Comparison of ENCODE assay signal across 8 cellular contexts in the genomic region with DNA sequence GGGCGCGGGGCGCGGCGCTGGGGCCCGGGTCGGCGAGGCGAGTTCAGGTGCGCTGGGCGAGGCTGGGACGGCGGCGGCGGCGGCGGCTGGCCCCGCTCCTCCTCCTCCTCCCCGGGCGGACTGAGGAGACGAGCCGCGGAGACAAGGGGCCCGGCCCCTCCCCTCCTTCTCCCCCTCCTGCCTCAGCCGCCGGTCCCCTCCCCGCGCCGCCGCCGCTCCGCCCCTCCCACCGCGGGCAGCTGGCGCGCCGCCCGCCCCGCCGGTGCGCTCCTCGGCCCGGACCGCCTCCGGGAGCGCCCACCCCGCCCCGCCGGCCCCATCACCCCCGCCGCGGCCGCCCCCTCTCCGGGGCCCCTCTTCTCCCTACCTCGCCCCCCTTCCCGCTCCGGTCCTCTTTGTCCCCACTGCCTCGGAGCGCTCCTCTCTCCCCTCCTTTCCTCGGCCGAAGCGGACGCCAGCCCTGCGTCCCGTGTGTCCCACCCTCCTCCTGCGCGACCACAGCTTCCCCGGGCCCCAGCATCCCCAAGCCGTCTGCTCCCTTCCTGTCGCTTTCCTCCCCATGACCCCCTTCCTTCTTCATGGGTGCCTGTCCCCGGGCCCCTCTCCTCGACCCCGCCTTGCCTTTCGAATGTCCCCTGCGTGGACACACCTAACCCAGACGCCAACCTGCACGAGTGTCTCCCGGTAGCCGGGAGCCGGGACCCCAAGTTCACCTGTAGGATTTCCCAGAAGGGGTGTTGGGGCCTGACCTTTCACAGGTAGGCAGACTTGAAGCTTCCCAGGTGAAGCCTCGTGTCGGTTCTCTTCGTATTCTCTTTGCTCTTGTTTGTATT. TPM values are rescaled to one million over a fixed set of nuclear protein-coding genes. Genes with fewer than 3 reads are reported as not detected.
A peak's percentile ranks its signal among the peaks of the same experiment; 100 is the strongest.
DNase-seq lines count a peak whose midpoint lies in the region; ATAC-seq and TF ChIP-seq lines count a peak whose summit lies in the region.

TSS of gene TOX3 (minus strand) at position 143 of the 833 bp plus-strand sequence. CDS start 420 bp downstream, outside the sequence.

- no peak for ATAC-seq in activated naive CD8-positive, alpha-beta T cell treated with anti-CD3 and anti-CD28 coated beads, Interleukin-2, amount 50 U/mL, for 24 hours
- ATAC-seq in lower lobe of right lung, result peak; percentile 41 to 52

- peak within 1 kb of the TSS; percentile 53 for H3K4me3 Mint-ChIP-seq in activated naive CD8-positive, alpha-beta T cell
- no peak within 1 kb of the TSS for H3K4me3 Mint-ChIP-seq in activated naive CD8-positive, alpha-beta T cell treated with anti-CD3 and anti-CD28 coated beads, Interleukin-2, amount 50 U/mL, for 24 hours
- no peak within 1 kb of the TSS for H3K4me3 Mint-ChIP-seq in activated T-helper 1 cell treated with anti-CD3 and anti-CD28 coated beads, Interleukin-12 subunit alpha, Interleukin-12 subunit beta, Interleukin-2, Interleukin-4 antibody, amounts not matched to agents 30 ng/mL and 10 ng/mL and 1 ng/mL, durations not matched to agents 14 hours and 24 hours and 36 hours
- peak within 1 kb of the TSS; percentile 92 for H3K4me3 Mint-ChIP-seq in type B pancreatic cell

- H3K9me3 Mint-ChIP-seq in activated naive CD8-positive, alpha-beta T cell (ENCODE audit: low read depth), result no peaks in the 10 kb centered on the region
- no peaks in the 10 kb centered on the region for H3K9me3 Mint-ChIP-seq in activated naive CD8-positive, alpha-beta T cell treated with anti-CD3 and anti-CD28 coated beads, Interleukin-2, amount 50 U/mL, for 24 hours
- no peaks in the 10 kb centered on the region for H3K9me3 Mint-ChIP-seq in activated T-helper 1 cell treated with anti-CD3 and anti-CD28 coated beads, Interleukin-12 subunit alpha, Interleukin-12 subunit beta, Interleukin-2, Interleukin-4 antibody, amounts not matched to agents 30 ng/mL and 10 ng/mL and 1 ng/mL, durations not matched to agents 14 hours and 24 hours and 36 hours
- H3K9me3 Mint-ChIP-seq in type B pancreatic cell, result no peaks in the 10 kb centered on the region

- H3K36me3 Mint-ChIP-seq in activated naive CD8-positive, alpha-beta T cell, result no peaks in the 10 kb centered on the region
- no peaks in the 10 kb centered on the region for H3K36me3 Mint-ChIP-seq in activated naive CD8-positive, alpha-beta T cell treated with anti-CD3 and anti-CD28 coated beads, Interleukin-2, amount 50 U/mL, for 24 hours (ENCODE audit: low read depth)
- no peaks in the 10 kb centered on the region for H3K36me3 Mint-ChIP-seq in activated T-helper 1 cell treated with anti-CD3 and anti-CD28 coated beads, Interleukin-12 subunit alpha, Interleukin-12 subunit beta, Interleukin-2, Interleukin-4 antibody, amounts not matched to agents 30 ng/mL and 10 ng/mL and 1 ng/mL, durations not matched to agents 14 hours and 24 hours and 36 hours (ENCODE audit: low read depth)
- peaks cover 4% of the 10 kb centered on the region for H3K36me3 Mint-ChIP-seq in type B pancreatic cell

- peaks cover 11% of the 10 kb centered on the region for H3K4me1 Mint-ChIP-seq in activated naive CD8-positive, alpha-beta T cell (ENCODE audit: low read depth)
- H3K4me1 Mint-ChIP-seq in activated naive CD8-positive, alpha-beta T cell treated with anti-CD3 and anti-CD28 coated beads, Interleukin-2, amount 50 U/mL, for 24 hours, result peaks cover 4% of the 10 kb centered on the region
- H3K4me1 Mint-ChIP-seq in activated T-helper 1 cell treated with anti-CD3 and anti-CD28 coated beads, Interleukin-12 subunit alpha, Interleukin-12 subunit beta, Interleukin-2, Interleukin-4 antibody, amounts not matched to agents 30 ng/mL and 10 ng/mL and 1 ng/mL, durations not matched to agents 14 hours and 24 hours and 36 hours (ENCODE audit: low read depth), result no peaks in the 10 kb centered on the region
- H3K4me1 Mint-ChIP-seq in type B pancreatic cell (ENCODE audit: unreplicated experiment), result peaks cover 25% of the 10 kb centered on the region

- H3K27ac Mint-ChIP-seq in activated naive CD8-positive, alpha-beta T cell, result no peak within 1 kb of the TSS
- H3K27ac Mint-ChIP-seq in activated naive CD8-positive, alpha-beta T cell treated with anti-CD3 and anti-CD28 coated beads, Interleukin-2, amount 50 U/mL, for 24 hours, result no peak within 1 kb of the TSS
- H3K27ac Mint-ChIP-seq in activated T-helper 1 cell treated with anti-CD3 and anti-CD28 coated beads, Interleukin-12 subunit alpha, Interleukin-12 subunit beta, Interleukin-2, Interleukin-4 antibody, amounts not matched to agents 30 ng/mL and 10 ng/mL and 1 ng/mL, durations not matched to agents 14 hours and 24 hours and 36 hours, result peak within 1 kb of the TSS; percentile 21
- peak within 1 kb of the TSS; percentile 76 for H3K27ac Mint-ChIP-seq in type B pancreatic cell

- peaks cover 11% of the 10 kb centered on the region for H3K4me1 ChIP-seq in lower lobe of right lung

- DNase-seq in activated naive CD8-positive, alpha-beta T cell treated with anti-CD3 and anti-CD28 coated beads, Interleukin-2, amount 50 U/mL, for 24 hours, result no peak
- no peak for DNase-seq in activated T-helper 1 cell treated with anti-CD3 and anti-CD28 coated beads, Interleukin-12 subunit alpha, Interleukin-12 subunit beta, Interleukin-2, Interleukin-4 antibody, amounts not matched to agents 30 ng/mL and 10 ng/mL and 1 ng/mL, durations not matched to agents 14 hours and 24 hours and 36 hours (ENCODE audit: low spot score)
- DNase-seq in lower lobe of right lung (no peak), type B pancreatic cell (ENCODE audit: extremely low spot score, unreplicated experiment) (no peak), middle frontal gyrus (ENCODE audit: extremely low spot score, low spot score) (no peak), UCSD-AML1 (lab: John Stamatoyannopoulos, UW; ENCODE audit: unreplicated experiment) (no peak)
- DNase-seq in activated naive CD4-positive, alpha-beta T cell treated with anti-CD3 and anti-CD28 coated beads, Interleukin-2, amount 50 U/mL, for 16 hours, result no peak

- peaks cover 38% of the 10 kb centered on the region for H3K27me3 Mint-ChIP-seq in activated naive CD8-positive, alpha-beta T cell
- H3K27me3 Mint-ChIP-seq in activated naive CD8-positive, alpha-beta T cell treated with anti-CD3 and anti-CD28 coated beads, Interleukin-2, amount 50 U/mL, for 24 hours, result peaks cover 45% of the 10 kb centered on the region
- peaks cover 40% of the 10 kb centered on the region for H3K27me3 Mint-ChIP-seq in activated T-helper 1 cell treated with anti-CD3 and anti-CD28 coated beads, Interleukin-12 subunit alpha, Interleukin-12 subunit beta, Interleukin-2, Interleukin-4 antibody, amounts not matched to agents 30 ng/mL and 10 ng/mL and 1 ng/mL, durations not matched to agents 14 hours and 24 hours and 36 hours (ENCODE audit: insufficient read depth)
- H3K27me3 Mint-ChIP-seq in type B pancreatic cell, result peaks cover 72% of the 10 kb centered on the region

- H3K27me3 ChIP-seq in lower lobe of right lung (ENCODE audit: low read depth), result peaks cover 58% of the 10 kb centered on the region

- intact Hi-C loops in activated T-helper 1 cell treated with anti-CD3 and anti-CD28 coated beads, Interleukin-12 subunit alpha, Interleukin-12 subunit beta, Interleukin-2, Interleukin-4 antibody, amounts not matched to agents 30 ng/mL and 10 ng/mL and 1 ng/mL, durations not matched to agents 14 hours and 24 hours and 36 hours (cut with micrococcal nuclease), result no loop called here
- intact Hi-C loops in lower lobe of right lung (cut with DNase I), result no loop called here

- H3K27ac ChIP-seq in lower lobe of right lung, result no peak within 1 kb of the TSS

- H3K4me3 ChIP-seq in lower lobe of right lung, result peak within 1 kb of the TSS; percentile 48

- no peaks in the 10 kb centered on the region for H3K36me3 ChIP-seq in lower lobe of right lung

- TF ChIP-seq CTCF in lower lobe of right lung (IDR thresholded peaks at IDR 0.05) (no peak), type B pancreatic cell (conservative IDR thresholded peaks at IDR 0.05) (no peak)

- H3K9me3 ChIP-seq in lower lobe of right lung, result no peaks in the 10 kb centered on the region

RNA-seq across cellular contexts. Expression of gene TOX3, which starts in this region (rescaled TPM):
- total RNA-seq in activated T-helper 1 cell treated with anti-CD3 and anti-CD28 coated beads, Interleukin-12 subunit alpha, Interleukin-12 subunit beta, Interleukin-2, Interleukin-4 antibody, amounts not matched to agents 30 ng/mL and 10 ng/mL and 1 ng/mL, durations not matched to agents 14 hours and 24 hours and 36 hours, result not detected in 2 replicates
- total RNA-seq in lower lobe of right lung (4.1 TPM), type B pancreatic cell (ENCODE audit: low replicate concordance) (14.7 and 18.4 TPM in 2 replicates)

Comparison
In these comparisons a context has a peak if more than half of its experiments do, and no peak if none do; other contexts are left out.
1. H3K4me3 Mint-ChIP-seq: peak in activated naive CD8-positive, alpha-beta T cell (single experiment) and type B pancreatic cell (single experiment); none in activated naive CD8-positive, alpha-beta T cell treated with anti-CD3 and anti-CD28 coated beads, Interleukin-2, amount 50 U/mL, for 24 hours (single experiment) and activated T-helper 1 cell treated with anti-CD3 and anti-CD28 coated beads, Interleukin-12 subunit alpha, Interleukin-12 subunit beta, Interleukin-2, Interleukin-4 antibody, amounts not matched to agents 30 ng/mL and 10 ng/mL and 1 ng/mL, durations not matched to agents 14 hours and 24 hours and 36 hours (single experiment).
2. H3K27ac Mint-ChIP-seq: peak in activated T-helper 1 cell treated with anti-CD3 and anti-CD28 coated beads, Interleukin-12 subunit alpha, Interleukin-12 subunit beta, Interleukin-2, Interleukin-4 antibody, amounts not matched to agents 30 ng/mL and 10 ng/mL and 1 ng/mL, durations not matched to agents 14 hours and 24 hours and 36 hours (single experiment) and type B pancreatic cell (single experiment); none in activated naive CD8-positive, alpha-beta T cell (single experiment) and activated naive CD8-positive, alpha-beta T cell treated with anti-CD3 and anti-CD28 coated beads, Interleukin-2, amount 50 U/mL, for 24 hours (single experiment).